In the genomic region with DNA sequence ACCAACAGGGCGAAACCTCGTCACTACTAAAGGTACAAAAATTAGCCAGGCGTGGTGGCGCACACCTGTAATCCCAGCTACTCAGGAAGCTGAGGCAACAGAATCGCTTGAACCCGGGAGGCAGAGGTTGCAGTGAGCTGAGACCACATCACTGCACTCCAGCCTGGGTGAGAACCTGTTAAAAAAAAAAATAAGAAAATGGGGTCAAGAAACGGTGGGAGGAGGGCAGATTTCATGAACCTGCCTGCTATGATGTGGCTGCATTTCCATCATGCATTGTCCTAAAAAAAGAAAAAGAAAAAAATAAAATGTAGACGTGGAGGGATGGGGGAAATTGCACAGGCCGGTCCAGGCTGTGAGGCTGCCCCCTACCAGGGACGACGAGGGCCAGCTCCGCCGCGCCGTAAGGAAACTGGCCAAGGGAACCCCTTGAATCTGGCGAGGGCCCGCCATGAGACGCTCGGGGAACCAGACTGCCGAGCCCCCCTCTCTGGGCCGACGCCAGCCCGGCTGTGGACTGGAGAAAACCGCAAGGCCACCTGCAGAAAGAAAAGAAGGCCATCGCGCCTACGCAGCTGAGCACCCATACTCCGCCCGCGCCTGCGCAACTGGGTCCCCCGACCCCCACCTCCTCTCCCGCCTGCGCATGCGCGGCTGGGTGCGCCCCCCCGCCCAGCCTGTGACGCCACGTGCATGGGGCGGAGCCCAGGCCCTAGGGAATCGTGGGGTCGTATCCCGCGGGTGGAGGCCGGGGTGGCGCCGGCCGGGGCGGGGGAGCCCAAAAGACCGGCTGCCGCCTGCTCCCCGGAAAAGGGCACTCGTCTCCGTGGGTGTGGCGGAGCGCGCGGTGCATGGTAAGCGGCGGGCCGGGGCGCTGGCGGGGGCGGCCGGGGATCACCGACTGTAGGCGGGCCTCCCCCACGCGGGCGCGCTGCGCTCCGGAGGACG, we compare ENCODE assay signal across 8 cellular contexts. TPM values are rescaled to one million over a fixed set of nuclear protein-coding genes. Genes with fewer than 3 reads are reported as not detected.
DNase-seq lines count a peak whose midpoint lies in the region; ATAC-seq lines count a peak whose summit lies in the region.

A gene (plus strand): TSS at position 699 of the 948 bp plus-strand sequence. CDS start 10,825 bp downstream, outside the sequence.

- ATAC-seq in GM19035 (IDR thresholded peaks at IDR 0.05; ENCODE audit: unreplicated experiment) = peak; percentile 79
- ATAC-seq in HG03342 (IDR thresholded peaks at IDR 0.05; ENCODE audit: unreplicated experiment) = peak; percentile 73

- peak; percentile 100 for DNase-seq in AG20443 (ENCODE audit: low spot score)
- peak; percentile 77 to 94 for DNase-seq in NCI-H446 (lab: John Stamatoyannopoulos, UW)
- DNase-seq in activated CD4-positive, alpha-beta T cell treated with anti-CD3 and anti-CD28 coated beads for 1 hour = peak; percentile 92
- DNase-seq in cerebellum (ENCODE audit: low spot score) = peak; percentile 95
- peak; percentile 85 for DNase-seq in kidney glomerular epithelial cell (lab: John Stamatoyannopoulos, UW)
- peak; percentile 79 to 85 for DNase-seq in stimulated activated CD4-positive, alpha-beta T cell treated with anti-CD3 and anti-CD28 coated beads, Interleukin-15, amount 100 ng/mL, for 48 hours (ENCODE audit: low read depth in 2 of 2)

RNA-seq across cellular contexts. Expression of the gene that starts here (rescaled TPM):
- total RNA-seq in cerebellum = 38.0 TPM

Comparison
In these comparisons a context has a peak if more than half of its experiments do, and no peak if none do; other contexts are left out.
1. Peak in every context shown above with its lines: DNase-seq and ATAC-seq.